18 cellular contexts compared by ENCODE assay signal in genomic region chr22:41368543-41368817, GRCh38. TPM values are rescaled to one million over a fixed set of nuclear protein-coding genes. Genes with fewer than 3 reads are reported as not detected.
DNase-seq lines count a peak whose midpoint lies in the region; ATAC-seq and TF ChIP-seq lines count a peak whose summit lies in the region.
"Had no signal": no experiment of that assay in that cellular context is flagged by ENCODE, and none has a peak within 500 bp of the region (broad histone marks: within the 10 kb centered on the region; RNA-seq: fewer than 3 reads in every experiment).

No MANE protein-coding gene starts in this region.

- H3K4me3 ChIP-seq in SJCRH30 (peak overlapping the region; percentile 13), endocrine pancreas (ENCODE audit: control insufficient read depth, insufficient read depth, low read length) (no peak overlapping the region), neuronal stem cell (ENCODE audit: low read length in 2 of 2) (no peak overlapping the region), testis (peak overlapping the region; percentile 47 to 59), H7 (ENCODE audit: insufficient read depth, low read depth, low read length) (no peak overlapping the region)
- H3K4me3 ChIP-seq: neural progenitor cell had no signal

- H2BK120ac ChIP-seq in neuronal stem cell (ENCODE audit: low read depth, low read length), result no peak overlapping the region

- peak overlapping the region; percentile 51 for H2BK12ac ChIP-seq in neuronal stem cell (ENCODE audit: low read length)

- H3K4me3 Mint-ChIP-seq in activated T-helper 17 cell treated with anti-CD3 and anti-CD28 coated beads, Interleukin-2, amount 50 U/mL, for 72 hours, result no peak overlapping the region
- H3K4me3 Mint-ChIP-seq: activated naive CD4-positive, alpha-beta T cell treated with anti-CD3 and anti-CD28 coated beads, Interleukin-2, amount 10 ng/mL, durations not matched to agents 7 days and 5 days; neural progenitor cell; stimulated activated effector memory CD8-positive, alpha-beta T cell treated with anti-CD3 and anti-CD28 coated beads, Interleukin-12 subunit alpha, Interleukin-12 subunit beta, amount 100 ng/mL, for 72 hours; T-helper 2 cell treated with Interferon-gamma antibody and Interleukin-4, amounts not matched to agents 5 μg/mL and 100 μg/mL, for 36 hours had no signal

- no peaks in the 10 kb centered on the region for H3K9me3 Mint-ChIP-seq in activated T-helper 17 cell treated with anti-CD3 and anti-CD28 coated beads, Interleukin-2, amount 50 U/mL, for 72 hours
- H3K9me3 Mint-ChIP-seq: activated naive CD4-positive, alpha-beta T cell treated with anti-CD3 and anti-CD28 coated beads, Interleukin-2, amount 10 ng/mL, durations not matched to agents 7 days and 5 days; brain; neural progenitor cell; stimulated activated effector memory CD8-positive, alpha-beta T cell treated with anti-CD3 and anti-CD28 coated beads, Interleukin-12 subunit alpha, Interleukin-12 subunit beta, amount 100 ng/mL, for 72 hours; T-helper 2 cell treated with Interferon-gamma antibody and Interleukin-4, amounts not matched to agents 5 μg/mL and 100 μg/mL, for 36 hours had no signal

- no peak for DNase-seq in SJCRH30
- no peak for DNase-seq in neuronal stem cell (ENCODE audit: low spot score)
- DNase-seq in testis, result no peak
- DNase-seq in T-helper 9 cell, result no peak
- DNase-seq in DMS114 treated with DMSO at 0.1 percent for 48 hours (lab: John Stamatoyannopoulos, UW; ENCODE audit: unreplicated experiment), result no peak
- DNase-seq in H7, result no peak
- DNase-seq: activated CD4-positive, alpha-beta T cell treated with anti-CD3 and anti-CD28 coated beads for 4 hours; activated naive CD4-positive, alpha-beta T cell treated with anti-CD3 and anti-CD28 coated beads, Interleukin-2, amount 10 ng/mL, durations not matched to agents 7 days and 5 days; DND-41; effector CD8-positive, alpha-beta T cell; NCI-H2227 treated with DMSO at 0.1 percent for 48 hours; small intestine had no signal

- H2BK15ac ChIP-seq in neuronal stem cell (ENCODE audit: low read length), result peak overlapping the region; percentile 69

- H3K4me1 Mint-ChIP-seq in activated T-helper 17 cell treated with anti-CD3 and anti-CD28 coated beads, Interleukin-2, amount 50 U/mL, for 72 hours, result no peaks in the 10 kb centered on the region
- H3K4me1 Mint-ChIP-seq: activated naive CD4-positive, alpha-beta T cell treated with anti-CD3 and anti-CD28 coated beads, Interleukin-2, amount 10 ng/mL, durations not matched to agents 7 days and 5 days; stimulated activated effector memory CD8-positive, alpha-beta T cell treated with anti-CD3 and anti-CD28 coated beads, Interleukin-12 subunit alpha, Interleukin-12 subunit beta, amount 100 ng/mL, for 72 hours had no signal

- no CpG with 5 or more reads among the region's 9 CpGs for WGBS in neuronal stem cell (ENCODE audit: extremely low coverage in 2 of 2, insufficient read length in 2 of 2, insufficient replicate concordance in 1 of 2), 2 donors
- 60% methylated on average over 9 of the region's 9 CpGs; no CpG with 5 or more reads in 1 of the 2 donors for WGBS in testis, 2 donors

- peak overlapping the region; percentile 51 for H2AK5ac ChIP-seq in neuronal stem cell (ENCODE audit: low read depth, low read length)

- no peak overlapping the region for H3K4me2 ChIP-seq in neuronal stem cell (ENCODE audit: insufficient read depth, low read length, poor library complexity, severe bottlenecking)
- H3K4me2 ChIP-seq: neural progenitor cell had no signal

- H3K9me3 ChIP-seq in SJCRH30 (replicated peaks) (no peaks in the 10 kb centered on the region), endocrine pancreas (ENCODE audit: control insufficient read depth, low read length) (no peaks in the 10 kb centered on the region), neuronal stem cell (replicated peaks in 1 of 2; ENCODE audit: control insufficient read depth in 2 of 2, insufficient read depth in 1 of 2, low read depth in 1 of 2, low read length in 2 of 2) (no peaks in the 10 kb centered on the region), testis (no peaks in the 10 kb centered on the region)

- no peak overlapping the region for H3K4ac ChIP-seq in neuronal stem cell (ENCODE audit: low read length)

- H3K14ac ChIP-seq in neuronal stem cell (ENCODE audit: low read length), result no peak overlapping the region

- H3K27me3 Mint-ChIP-seq in activated T-helper 17 cell treated with anti-CD3 and anti-CD28 coated beads, Interleukin-2, amount 50 U/mL, for 72 hours, result no peaks in the 10 kb centered on the region

- no peak overlapping the region for H3K27ac Mint-ChIP-seq in activated T-helper 17 cell treated with anti-CD3 and anti-CD28 coated beads, Interleukin-2, amount 50 U/mL, for 72 hours
- H3K27ac Mint-ChIP-seq: activated naive CD4-positive, alpha-beta T cell treated with anti-CD3 and anti-CD28 coated beads, Interleukin-2, amount 10 ng/mL, durations not matched to agents 7 days and 5 days; neural progenitor cell; stimulated activated effector memory CD8-positive, alpha-beta T cell treated with anti-CD3 and anti-CD28 coated beads, Interleukin-12 subunit alpha, Interleukin-12 subunit beta, amount 100 ng/mL, for 72 hours; T-helper 2 cell treated with Interferon-gamma antibody and Interleukin-4, amounts not matched to agents 5 μg/mL and 100 μg/mL, for 36 hours had no signal

- H3K23ac ChIP-seq in neuronal stem cell (ENCODE audit: low read depth, low read length, poor library complexity), result no peak overlapping the region

- H3K36me3 Mint-ChIP-seq in activated T-helper 17 cell treated with anti-CD3 and anti-CD28 coated beads, Interleukin-2, amount 50 U/mL, for 72 hours (ENCODE audit: low read depth), result no peaks in the 10 kb centered on the region
- H3K36me3 Mint-ChIP-seq: activated naive CD4-positive, alpha-beta T cell treated with anti-CD3 and anti-CD28 coated beads, Interleukin-2, amount 10 ng/mL, durations not matched to agents 7 days and 5 days; brain; neural progenitor cell; stimulated activated effector memory CD8-positive, alpha-beta T cell treated with anti-CD3 and anti-CD28 coated beads, Interleukin-12 subunit alpha, Interleukin-12 subunit beta, amount 100 ng/mL, for 72 hours had no signal

- no peaks in the 10 kb centered on the region for H3K79me1 ChIP-seq in neuronal stem cell (ENCODE audit: low read depth, low read length)

- peak overlapping the region; percentile 1 for H2BK5ac ChIP-seq in neuronal stem cell (ENCODE audit: low read length)

- no peak overlapping the region for H2AFZ ChIP-seq in neuronal stem cell (ENCODE audit: low read length)
- H2AFZ ChIP-seq: neural progenitor cell had no signal

- peak overlapping the region; percentile 80 for H3K18ac ChIP-seq in neuronal stem cell (ENCODE audit: low read length)

- no peak overlapping the region for H4K8ac ChIP-seq in neuronal stem cell (ENCODE audit: low read depth, low read length)

- intact Hi-C loops in testis (cut with DNase I; ENCODE audit: low total_unique reads), result no loop called here

- TF ChIP-seq POLR2A in testis (IDR thresholded peaks at IDR 0.05), result no peak

- H3K27me3 ChIP-seq in SJCRH30, result no peaks in the 10 kb centered on the region
- no peaks in the 10 kb centered on the region for H3K27me3 ChIP-seq in endocrine pancreas (ENCODE audit: control insufficient read depth, insufficient read depth, low read length)
- H3K27me3 ChIP-seq in neuronal stem cell (ENCODE audit: control insufficient read depth in 3 of 3, insufficient read depth in 3 of 3, low read depth in 1 of 3, low read length in 3 of 3), result peaks cover 0 to 3% (median 0%) of the 10 kb centered on the region in 3 experiments
- no peaks in the 10 kb centered on the region for H3K27me3 ChIP-seq in testis
- H3K27me3 ChIP-seq in H7 (ENCODE audit: control insufficient read depth, insufficient read depth, low read length), result no peaks in the 10 kb centered on the region
- H3K27me3 ChIP-seq: neural progenitor cell had no signal

- no peak overlapping the region for H3K27ac ChIP-seq in SJCRH30
- no peak overlapping the region for H3K27ac ChIP-seq in neuronal stem cell (replicated peaks; ENCODE audit: low read length)
- H3K27ac ChIP-seq in testis, result peak overlapping the region; percentile 77 to 88
- H3K27ac ChIP-seq: neural progenitor cell had no signal

- H3K36me3 ChIP-seq in SJCRH30 (no peaks in the 10 kb centered on the region), endocrine pancreas (ENCODE audit: control insufficient read depth, insufficient read depth, low read length) (no peaks in the 10 kb centered on the region), neuronal stem cell (replicated peaks in 1 of 2; ENCODE audit: control insufficient read depth in 2 of 2, insufficient read depth in 2 of 2, low read length in 2 of 2) (no peaks in the 10 kb centered on the region), testis (ENCODE audit: low read depth, missing control alignments) (no peaks in the 10 kb centered on the region), H7 (replicated peaks; ENCODE audit: control insufficient read depth, insufficient read depth, low read length) (no peaks in the 10 kb centered on the region)
- H3K36me3 ChIP-seq: neural progenitor cell had no signal

- no peak for ATAC-seq in activated T-helper 17 cell treated with anti-CD3 and anti-CD28 coated beads, Interleukin-2, amount 50 U/mL, for 72 hours (replicated peaks)
- ATAC-seq: stimulated activated effector memory CD8-positive, alpha-beta T cell treated with anti-CD3 and anti-CD28 coated beads, Interleukin-12 subunit alpha, Interleukin-12 subunit beta, amount 100 ng/mL, for 72 hours had no signal

- H4K91ac ChIP-seq in neuronal stem cell (ENCODE audit: low read depth, low read length, poor library complexity), result no peak overlapping the region

- peak overlapping the region; percentile 50 for H3K9ac ChIP-seq in endocrine pancreas (ENCODE audit: control insufficient read depth, insufficient read depth, low read length)
- H3K9ac ChIP-seq in neuronal stem cell (ENCODE audit: low read depth, low read length, poor library complexity), result no peak overlapping the region
- H3K9ac ChIP-seq: neural progenitor cell had no signal

- TF ChIP-seq CTCF in testis (IDR thresholded peaks at IDR 0.05), result no peak

- H3K4me1 ChIP-seq in SJCRH30 (peaks cover 27% of the 10 kb centered on the region), endocrine pancreas (ENCODE audit: control insufficient read depth, insufficient read depth, low read length) (no peaks in the 10 kb centered on the region), neuronal stem cell (ENCODE audit: control insufficient read depth in 2 of 2, insufficient read depth in 1 of 2, low read depth in 1 of 2, low read length in 2 of 2) (peaks cover 14 to 22% of the 10 kb centered on the region in 2 donors), testis (peaks cover 35% of the 10 kb centered on the region)

RNA-seq across cellular contexts. Expression of gene TEF, which starts 13.3 kb away (rescaled TPM):
- 6.0 and 7.4 TPM in 2 replicates for total RNA-seq in SJCRH30 (2014; rRNA removed; shearing (Covaris generic))
- polyA plus RNA-seq in neuronal stem cell (2013, experiment 1 of 2), result 15.1 TPM
- 15.8 TPM for polyA plus RNA-seq in neuronal stem cell (2013, experiment 2 of 2)
- total RNA-seq in testis, result 10 to 100 TPM; 32.8 to 40.9 TPM
- 25.6 TPM for polyA plus RNA-seq in testis (ENCODE audit: insufficient read depth, low read depth, low replicate concordance)
- total RNA-seq in activated T-helper 17 cell treated with anti-CD3 and anti-CD28 coated beads, Interleukin-2, amount 50 U/mL, for 72 hours, result 1 to 10 TPM; 2.4 to 4.0 TPM
- total RNA-seq in H7 (2014; rRNA removed; shearing (Covaris generic)), result 4.8 and 12.7 TPM in 2 replicates

Comparison
In these comparisons a context has a peak if more than half of its experiments do, and no peak if none do; other contexts are left out.
1. H3K27ac ChIP-seq: peak in testis (2 of 2); none in SJCRH30 (single experiment) and neuronal stem cell (single experiment).
2. H3K4me3 ChIP-seq: peak in SJCRH30 (single experiment) and testis (2 of 2); none in endocrine pancreas (single experiment), neuronal stem cell (0 of 2) and H7 (single experiment).